In the genomic region with DNA sequence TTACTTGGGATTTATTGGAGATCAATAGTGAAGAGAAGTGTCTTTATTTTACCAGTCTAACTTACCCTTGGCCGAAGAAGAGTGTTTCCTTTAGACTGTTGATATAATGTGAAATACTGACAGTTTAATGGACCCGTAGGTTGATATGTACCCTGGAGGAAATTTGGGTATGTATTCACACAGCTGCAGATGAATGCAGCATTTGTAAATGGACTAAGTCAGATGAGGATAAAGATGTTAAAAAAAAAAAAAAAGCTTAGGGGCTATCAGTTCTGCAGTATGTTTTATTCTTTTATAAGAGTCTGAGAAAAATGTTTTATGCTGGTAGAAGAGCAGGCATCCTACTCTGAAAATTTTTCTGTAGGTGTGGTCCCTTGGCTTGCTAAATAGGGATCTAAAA, we compare ENCODE assay signal across 2 cellular contexts.
TF ChIP-seq lines count a peak whose summit lies in the region.

No MANE protein-coding gene starts in this region.

TF ChIP-seq in SK-N-SH, 30 proteins besides CTCF, POLR2A, EP300 and RAD21 (continued from another document):
- TF ChIP-seq, protein P1, sequence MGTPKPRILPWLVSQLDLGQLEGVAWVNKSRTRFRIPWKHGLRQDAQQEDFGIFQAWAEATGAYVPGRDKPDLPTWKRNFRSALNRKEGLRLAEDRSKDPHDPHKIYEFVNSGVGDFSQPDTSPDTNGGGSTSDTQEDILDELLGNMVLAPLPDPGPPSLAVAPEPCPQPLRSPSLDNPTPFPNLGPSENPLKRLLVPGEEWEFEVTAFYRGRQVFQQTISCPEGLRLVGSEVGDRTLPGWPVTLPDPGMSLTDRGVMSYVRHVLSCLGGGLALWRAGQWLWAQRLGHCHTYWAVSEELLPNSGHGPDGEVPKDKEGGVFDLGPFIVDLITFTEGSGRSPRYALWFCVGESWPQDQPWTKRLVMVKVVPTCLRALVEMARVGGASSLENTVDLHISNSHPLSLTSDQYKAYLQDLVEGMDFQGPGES (IDR thresholded peaks at IDR 0.05; ENCODE audit: low read depth, low read length), result no peak
TF ChIP-seq in SK-N-SH: peak in this region for 0.

TF ChIP-seq in SK-N-SH treated with all-trans-retinoic acid at 6 μM for 48 hours, 23 proteins besides CTCF, POLR2A, EP300 and RAD21 (continued from another document):
- TF ChIP-seq, protein P2, sequence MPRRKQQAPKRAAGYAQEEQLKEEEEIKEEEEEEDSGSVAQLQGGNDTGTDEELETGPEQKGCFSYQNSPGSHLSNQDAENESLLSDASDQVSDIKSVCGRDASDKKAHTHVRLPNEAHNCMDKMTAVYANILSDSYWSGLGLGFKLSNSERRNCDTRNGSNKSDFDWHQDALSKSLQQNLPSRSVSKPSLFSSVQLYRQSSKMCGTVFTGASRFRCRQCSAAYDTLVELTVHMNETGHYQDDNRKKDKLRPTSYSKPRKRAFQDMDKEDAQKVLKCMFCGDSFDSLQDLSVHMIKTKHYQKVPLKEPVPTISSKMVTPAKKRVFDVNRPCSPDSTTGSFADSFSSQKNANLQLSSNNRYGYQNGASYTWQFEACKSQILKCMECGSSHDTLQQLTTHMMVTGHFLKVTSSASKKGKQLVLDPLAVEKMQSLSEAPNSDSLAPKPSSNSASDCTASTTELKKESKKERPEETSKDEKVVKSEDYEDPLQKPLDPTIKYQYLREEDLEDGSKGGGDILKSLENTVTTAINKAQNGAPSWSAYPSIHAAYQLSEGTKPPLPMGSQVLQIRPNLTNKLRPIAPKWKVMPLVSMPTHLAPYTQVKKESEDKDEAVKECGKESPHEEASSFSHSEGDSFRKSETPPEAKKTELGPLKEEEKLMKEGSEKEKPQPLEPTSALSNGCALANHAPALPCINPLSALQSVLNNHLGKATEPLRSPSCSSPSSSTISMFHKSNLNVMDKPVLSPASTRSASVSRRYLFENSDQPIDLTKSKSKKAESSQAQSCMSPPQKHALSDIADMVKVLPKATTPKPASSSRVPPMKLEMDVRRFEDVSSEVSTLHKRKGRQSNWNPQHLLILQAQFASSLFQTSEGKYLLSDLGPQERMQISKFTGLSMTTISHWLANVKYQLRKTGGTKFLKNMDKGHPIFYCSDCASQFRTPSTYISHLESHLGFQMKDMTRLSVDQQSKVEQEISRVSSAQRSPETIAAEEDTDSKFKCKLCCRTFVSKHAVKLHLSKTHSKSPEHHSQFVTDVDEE (CRISPR knock-in tag; IDR thresholded peaks at IDR 0.05), result no peak
- TF ChIP-seq BACH2 (CRISPR knock-in tag; IDR thresholded peaks at IDR 0.05; ENCODE audit: borderline replicate concordance) (no peak), CSRNP3 (CRISPR knock-in tag; IDR thresholded peaks at IDR 0.05) (no peak), ZNF8 (CRISPR knock-in tag; IDR thresholded peaks at IDR 0.05) (no peak), TOX (CRISPR knock-in tag; IDR thresholded peaks at IDR 0.05; ENCODE audit: borderline replicate concordance) (no peak), PPARA (CRISPR knock-in tag; IDR thresholded peaks at IDR 0.05; ENCODE audit: borderline replicate concordance) (no peak), RARB (CRISPR knock-in tag; IDR thresholded peaks at IDR 0.05) (no peak), GLIS3 (CRISPR knock-in tag; IDR thresholded peaks at IDR 0.05) (no peak)
- TF ChIP-seq, protein P3, sequence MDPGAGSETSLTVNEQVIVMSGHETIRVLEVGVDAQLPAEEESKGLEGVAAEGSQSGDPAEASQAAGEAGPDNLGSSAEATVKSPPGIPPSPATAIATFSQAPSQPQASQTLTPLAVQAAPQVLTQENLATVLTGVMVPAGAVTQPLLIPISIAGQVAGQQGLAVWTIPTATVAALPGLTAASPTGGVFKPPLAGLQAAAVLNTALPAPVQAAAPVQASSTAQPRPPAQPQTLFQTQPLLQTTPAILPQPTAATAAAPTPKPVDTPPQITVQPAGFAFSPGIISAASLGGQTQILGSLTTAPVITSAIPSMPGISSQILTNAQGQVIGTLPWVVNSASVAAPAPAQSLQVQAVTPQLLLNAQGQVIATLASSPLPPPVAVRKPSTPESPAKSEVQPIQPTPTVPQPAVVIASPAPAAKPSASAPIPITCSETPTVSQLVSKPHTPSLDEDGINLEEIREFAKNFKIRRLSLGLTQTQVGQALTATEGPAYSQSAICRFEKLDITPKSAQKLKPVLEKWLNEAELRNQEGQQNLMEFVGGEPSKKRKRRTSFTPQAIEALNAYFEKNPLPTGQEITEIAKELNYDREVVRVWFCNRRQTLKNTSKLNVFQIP (CRISPR knock-in tag; IDR thresholded peaks at IDR 0.05; ENCODE audit: borderline replicate concordance, low read depth), result no peak
